Comparison of ENCODE assay signal across 21 cellular contexts in the genomic region with DNA sequence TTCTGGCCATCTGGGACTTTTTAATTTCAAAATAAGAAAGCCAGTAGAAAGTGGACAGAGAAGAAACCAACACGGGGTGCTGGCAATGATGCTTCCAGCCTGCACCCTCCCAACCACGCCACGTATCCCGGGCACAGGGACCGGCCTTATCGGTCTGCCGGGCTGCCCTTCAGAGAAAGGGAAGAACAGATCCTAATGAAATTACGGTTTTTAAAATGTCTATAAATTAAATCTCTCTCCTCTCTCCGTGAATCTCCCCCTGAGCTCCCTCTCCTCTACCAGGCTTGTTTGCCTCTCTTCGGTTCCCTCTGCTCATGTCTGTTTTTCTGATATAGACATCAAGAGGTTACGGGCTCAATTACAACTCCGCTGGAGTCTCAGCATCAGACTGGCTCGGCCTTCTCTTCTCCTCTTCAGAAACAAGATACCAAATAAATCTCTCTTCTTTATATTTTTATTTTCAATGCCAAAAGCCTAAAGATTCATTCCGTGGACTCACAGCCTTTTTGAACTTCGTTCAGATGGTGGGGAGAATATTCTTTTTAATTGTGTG. TPM values are rescaled to one million over a fixed set of nuclear protein-coding genes. Genes with fewer than 3 reads are reported as not detected.
DNase-seq lines count a peak whose midpoint lies in the region; ATAC-seq and TF ChIP-seq lines count a peak whose summit lies in the region.
"Had no signal": no experiment of that assay in that cellular context is flagged by ENCODE, and none has a peak within 500 bp of the region (broad histone marks: within the 10 kb centered on the region; RNA-seq: fewer than 3 reads in every experiment).

No MANE protein-coding gene starts in this region.

- TF ChIP-seq CTCF in VCaP (conservative IDR thresholded peaks at IDR 0.05), result no peak
- TF ChIP-seq CTCF in gastrocnemius medialis (IDR thresholded peaks at IDR 0.05 in 4 of 5, conservative IDR thresholded peaks at IDR 0.05 in 1 of 5), result no peak

- H3K9me3 ChIP-seq in gastrocnemius medialis, result no peaks in the 10 kb centered on the region
- H3K9me3 ChIP-seq: colonic mucosa, SJCRH30 had no signal

- no peak for ATAC-seq in gastrocnemius medialis
- no peak for ATAC-seq in HG03460 (IDR thresholded peaks at IDR 0.05; ENCODE audit: unreplicated experiment)
- ATAC-seq: activated naive CD8-positive, alpha-beta T cell treated with anti-CD3 and anti-CD28 coated beads, Interleukin-2, amount 50 U/mL, for 24 hours; left colon; PC-3 had no signal

- peak; percentile 68 for DNase-seq in NCI-H2107 treated with DMSO at 0.1 percent for 48 hours (lab: John Stamatoyannopoulos, UW; ENCODE audit: unreplicated experiment)
- DNase-seq in NCI-H2107 (lab: John Stamatoyannopoulos, UW), result no peak
- DNase-seq in HEK293T (ENCODE audit: extremely low spot score), result no peak
- no peak for DNase-seq in gastrocnemius medialis
- DNase-seq in NCI-H2196 (lab: John Stamatoyannopoulos, UW; ENCODE audit: unreplicated experiment), result no peak
- DNase-seq in kidney glomerular epithelial cell (lab: John Stamatoyannopoulos, UW), result no peak
- DNase-seq: activated CD4-positive, alpha-beta T cell treated with anti-CD3 and anti-CD28 coated beads, Interleukin-2, amount 50 U/mL, for 48 hours; activated effector memory CD4-positive, alpha-beta T cell treated with anti-CD3 and anti-CD28 coated beads, Interleukin-2, amount 50 U/mL, for 16 hours; activated naive CD8-positive, alpha-beta T cell treated with anti-CD3 and anti-CD28 coated beads, Interleukin-2, amount 50 U/mL, for 24 hours; colonic mucosa; endodermal cell; GOT3; left colon; midbrain; MM.1S; NCI-H1694; PC-3; SJCRH30; stimulated activated CD4-positive, alpha-beta T cell treated with anti-CD3 and anti-CD28 coated beads, Interleukin-12 subunit alpha, Interleukin-12 subunit beta, amount 100 ng/mL, for 4 hours had no signal

- in situ Hi-C loops in gastrocnemius medialis (cut with MboI; ENCODE audit: low sequenced_read_pairs in 4 of 4), result loop anchor here in 3 of 4 donors (10.0 to 25.0 kb wide), 3 partner anchors 65 to 105 kb away; no protein-coding TSS in a partner anchor

- H3K36me3 ChIP-seq in gastrocnemius medialis, result no peaks in the 10 kb centered on the region
- H3K36me3 ChIP-seq: colonic mucosa, SJCRH30 had no signal

- CTCF ChIA-PET in HEK293T (lab: Yijun Ruan, JAX), result no interaction called here

- H3K4me1 ChIP-seq in gastrocnemius medialis, result peaks cover 74 to 75% of the 10 kb centered on the region in 2 donors
- H3K4me1 ChIP-seq: colonic mucosa had no signal

- intact Hi-C loops in gastrocnemius medialis (cut with DNase I; ENCODE audit: low total_unique reads), result loop anchor here (1.0 to 10.0 kb wide), 3 partner anchors 65 to 263 kb away; no protein-coding TSS in a partner anchor

- H3K27me3 ChIP-seq in gastrocnemius medialis, result no peaks in the 10 kb centered on the region

- peak overlapping the region in 1 of 4 donors; percentile 26 for H3K4me3 ChIP-seq in gastrocnemius medialis
- H3K4me3 ChIP-seq: colonic mucosa, SJCRH30 had no signal

- TF ChIP-seq POLR2A in gastrocnemius medialis (IDR thresholded peaks at IDR 0.05), result no peak

- POLR2A ChIA-PET in HEK293T (lab: Yijun Ruan, JAX), result no interaction called here

- peak overlapping the region; percentile 97 for H3K27ac ChIP-seq in VCaP
- H3K27ac ChIP-seq in gastrocnemius medialis, result peak overlapping the region; percentile 98 to 100 (median 99)
- H3K27ac ChIP-seq: SJCRH30 had no signal

TF ChIP-seq in HEK293T, 16 proteins besides CTCF, POLR2A, EP300 and RAD21:
- TF ChIP-seq NFRKB (IDR thresholded peaks at IDR 0.05) (no peak), ELF4 (IDR thresholded peaks at IDR 0.05) (no peak), PKNOX1 (IDR thresholded peaks at IDR 0.05) (peak; percentile 71), ZNF384 (IDR thresholded peaks at IDR 0.05) (no peak), L3MBTL2 (conservative IDR thresholded peaks at IDR 0.05) (no peak)

RNA-seq across cellular contexts. Expression of gene CASZ1, which starts 6.2 kb away (rescaled TPM):
- 100 to 1,000 TPM in 1 of 4 donors, 10 to 100 TPM in 3; 19.1 to 121 (median 80.6) TPM for total RNA-seq in gastrocnemius medialis
